Comparison of ENCODE assay signal across 10 cellular contexts in the genomic region with DNA sequence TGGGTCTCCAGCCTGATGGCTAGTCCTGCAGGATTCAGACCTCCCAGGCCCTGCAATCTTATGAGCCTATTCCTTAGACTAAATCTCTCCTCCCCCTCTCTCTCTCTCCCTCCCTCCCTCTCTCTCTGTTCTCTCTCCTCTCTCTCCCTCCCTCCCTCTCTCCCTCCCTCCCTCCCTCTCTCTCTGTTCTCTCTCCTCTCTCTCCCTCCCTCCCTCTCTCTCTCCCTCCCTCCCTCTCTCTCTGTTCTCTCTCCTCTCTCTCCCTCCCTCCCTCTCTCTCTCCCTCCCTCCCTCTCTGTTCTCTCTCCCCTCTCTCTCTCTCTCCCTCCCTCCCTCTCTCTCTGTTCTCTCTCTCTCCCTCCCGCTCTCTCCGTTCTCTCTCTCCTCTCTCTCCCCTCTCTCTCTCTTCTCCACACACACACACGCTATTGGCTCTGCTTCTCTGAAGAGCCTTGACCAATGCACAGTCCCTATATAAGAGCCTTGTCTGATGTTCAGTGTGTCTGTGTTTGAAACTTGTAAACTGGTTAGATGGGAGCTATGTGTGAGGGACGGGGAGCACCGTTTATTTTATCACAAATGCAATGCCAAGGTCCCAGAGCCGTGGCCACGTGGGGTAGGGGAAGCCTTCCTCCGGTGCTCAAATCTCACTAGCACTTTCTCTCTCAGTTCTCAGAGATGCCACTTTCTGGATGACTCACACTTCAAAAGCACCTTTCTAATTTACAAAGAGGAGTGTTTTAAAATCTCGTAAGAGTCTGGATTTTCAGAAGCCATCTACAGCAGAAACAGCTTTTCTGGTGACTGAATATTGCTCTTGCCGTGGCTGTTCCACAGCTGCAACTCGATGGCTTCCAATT. TPM values are rescaled to one million over a fixed set of nuclear protein-coding genes. Genes with fewer than 3 reads are reported as not detected.
DNase-seq lines count a peak whose midpoint lies in the region; ATAC-seq and TF ChIP-seq lines count a peak whose summit lies in the region.
"Had no signal": no experiment of that assay in that cellular context is flagged by ENCODE, and none has a peak within 500 bp of the region (broad histone marks: within the 10 kb centered on the region; RNA-seq: fewer than 3 reads in every experiment).

No MANE protein-coding gene starts in this region.

- peaks cover 31% of the 10 kb centered on the region for H3K4me1 ChIP-seq in OCI-LY3 (ENCODE audit: low read length)

- no peaks in the 10 kb centered on the region for H3K4me1 Mint-ChIP-seq in natural killer cell

- no peaks in the 10 kb centered on the region for H3K79me2 ChIP-seq in OCI-LY3 (ENCODE audit: low read length)

- peak overlapping the region; percentile 83 for H3K4me2 ChIP-seq in OCI-LY3 (ENCODE audit: low read length)

- peak; percentile 85 for ATAC-seq in GM18873 (IDR thresholded peaks at IDR 0.05; ENCODE audit: low FRiP score, unreplicated experiment)
- peak; percentile 93 for ATAC-seq in HG02588 (IDR thresholded peaks at IDR 0.05; ENCODE audit: unreplicated experiment)
- ATAC-seq in natural killer cell = no peak

- H3K9ac ChIP-seq in OCI-LY3 (ENCODE audit: low read length) = peak overlapping the region; percentile 72

- H3K4me3 ChIP-seq in OCI-LY3 (ENCODE audit: low read length) = peak overlapping the region; percentile 63

- H4K20me1 ChIP-seq in OCI-LY3 (ENCODE audit: insufficient read depth, low read length) = no peaks in the 10 kb centered on the region

- intact Hi-C loops in natural killer cell (cut with micrococcal nuclease) = no loop called here

- H2AFZ ChIP-seq in OCI-LY3 (ENCODE audit: low read depth, low read length) = peak overlapping the region; percentile 87; the same call in 1 of the 2 replicates

- H3K27me3 Mint-ChIP-seq in natural killer cell (ENCODE audit: low read depth in 2 of 2) = peaks cover 19 to 24% of the 10 kb centered on the region in 2 donors

- H3K9me3 Mint-ChIP-seq in natural killer cell = peaks cover 2 to 3% of the 10 kb centered on the region in 2 donors

- H3K4me3 Mint-ChIP-seq in natural killer cell = no peak overlapping the region

- DNase-seq in stimulated activated CD4-positive, alpha-beta T cell treated with anti-CD3 and anti-CD28 coated beads, Interleukin-1b, Interleukin-23, amount 100 ng/mL, for 4 hours (ENCODE audit: low read depth in 2 of 2) = peak; percentile 4 to 34
- DNase-seq in DMS153 treated with DMSO at 0.1 percent for 48 hours (lab: John Stamatoyannopoulos, UW; ENCODE audit: unreplicated experiment) = no peak
- no peak for DNase-seq in natural killer cell
- DNase-seq in NK-92 treated with Interleukin-12 subunit alpha and Interleukin-12 subunit beta, amount 100 ng/mL, for 24 hours (lab: John Stamatoyannopoulos, UW) = no peak
- DNase-seq in putamen (ENCODE audit: low spot score) = no peak

- no peaks in the 10 kb centered on the region for H3K27me3 ChIP-seq in OCI-LY3 (ENCODE audit: low read depth, low read length)

- H3K36me3 ChIP-seq in OCI-LY3 (replicated peaks; ENCODE audit: low read depth, low read length) = no peaks in the 10 kb centered on the region

- no peaks in the 10 kb centered on the region for H3K36me3 Mint-ChIP-seq in natural killer cell

- no peak overlapping the region for H3K27ac Mint-ChIP-seq in natural killer cell

- peak overlapping the region; percentile 98 for H3K27ac ChIP-seq in OCI-LY3 (ENCODE audit: low read length)

- TF ChIP-seq CTCF in OCI-LY3 (IDR thresholded peaks at IDR 0.05; ENCODE audit: low read depth, low read length) = no peak
- TF ChIP-seq CTCF in natural killer cell (IDR thresholded peaks at IDR 0.05) = no peak

- H3K9me3 ChIP-seq in OCI-LY3 (ENCODE audit: insufficient read depth, low read length) = 0 out of 2 replicates have a peak, but pooled peaks cover 9% of the 10 kb centered on the region

RNA-seq across cellular contexts. Expression of gene PRLH, which starts 9.4 kb away (rescaled TPM):
- not detected for total RNA-seq in natural killer cell
- total RNA-seq: NCI-H460, pulmonary artery endothelial cell had no signal

RNA-seq across cellular contexts. Expression of gene RAB17, which starts 33.5 kb away (rescaled TPM):
- not detected for total RNA-seq in natural killer cell

Comparison
In these comparisons a context has a peak if more than half of its experiments do, and no peak if none do; other contexts are left out.
1. ATAC-seq: peak in GM18873 (single experiment) and HG02588 (single experiment); none in natural killer cell (0 of 3).
2. DNase-seq: peak in stimulated activated CD4-positive, alpha-beta T cell treated with anti-CD3 and anti-CD28 coated beads, Interleukin-1b, Interleukin-23, amount 100 ng/mL, for 4 hours (2 of 2); none in DMS153 treated with DMSO at 0.1 percent for 48 hours (single experiment), natural killer cell (single experiment), NK-92 treated with Interleukin-12 subunit alpha and Interleukin-12 subunit beta, amount 100 ng/mL, for 24 hours (single experiment) and putamen (single experiment).